Comparison of ENCODE assay signal across 16 cellular contexts in genomic region chr2:191009541-191010374, GRCh38. TPM values are rescaled to one million over a fixed set of nuclear protein-coding genes. Genes with fewer than 3 reads are reported as not detected.
DNase-seq lines count a peak whose midpoint lies in the region; ATAC-seq, FAIRE-seq and TF ChIP-seq lines count a peak whose summit lies in the region.
"Had no signal": no experiment of that assay in that cellular context is flagged by ENCODE, and none has a peak within 500 bp of the region (broad histone marks: within the 10 kb centered on the region; RNA-seq: fewer than 3 reads in every experiment).

No MANE protein-coding gene starts in this region.

- in situ Hi-C loops in GM12878 (cut with MboI): no loop called here

- H3K4me3 ChIP-seq in GM12878: peak overlapping the region; percentile 39
- H3K4me3 ChIP-seq: dorsolateral prefrontal cortex, left ventricle myocardium inferior had no signal

- CTCF ChIA-PET in GM12878 (lab: Yijun Ruan, JAX): interaction anchor here (0.9 to 2.1 kb wide), 3 partner anchors 9 to 40 kb away, joined by 3 to 6 read pairs (median 4); no protein-coding TSS in a partner anchor

- peaks cover 7% of the 10 kb centered on the region in 2 donors for H3K9me3 Mint-ChIP-seq in activated T-cell treated with anti-CD3 and anti-CD28 coated beads, Interleukin-2, amount 50 U/mL, for 72 hours
- H3K9me3 Mint-ChIP-seq in progenitor cell of endocrine pancreas (ENCODE audit: low read depth): no peaks in the 10 kb centered on the region
- H3K9me3 Mint-ChIP-seq: type B pancreatic cell had no signal

- no peak overlapping the region for H3K27ac ChIP-seq in GM12878 (ENCODE audit: control insufficient read depth, insufficient read depth)
- H3K27ac ChIP-seq: dorsolateral prefrontal cortex, left ventricle myocardium inferior had no signal

- peaks cover 12% of the 10 kb centered on the region; the same call in 2 of the 3 replicates for H3K9me3 ChIP-seq in GM12878 (replicated peaks; ENCODE audit: control insufficient read depth, insufficient read depth, low read length)
- H3K9me3 ChIP-seq: left ventricle myocardium inferior had no signal

- H3K36me3 ChIP-seq in GM12878 (ENCODE audit: control insufficient read depth in 2 of 2, insufficient read depth in 2 of 2, low read length in 1 of 2): peaks cover 13 to 56% of the 10 kb centered on the region in 2 experiments

- no TSS peak for BruUV-seq in GM12878 (replicated peaks; lab: Mats Ljungman, UMichigan)

- SMC1A ChIA-PET in GM12878 (lab: Charles Lee; ENCODE audit: uncharacterized antibody, unreplicated experiment): interaction anchor here (1.5 to 3.8 kb wide), 3 partner anchors 11 to 20 kb away, joined by 4 to 17 read pairs (median 16); no protein-coding TSS in a partner anchor

- no peaks in the 10 kb centered on the region for H3K27me3 ChIP-seq in GM12878 (replicated peaks in 1 of 2; ENCODE audit: control insufficient read depth in 2 of 2, insufficient read depth in 2 of 2, low read length in 1 of 2)
- H3K27me3 ChIP-seq: dorsolateral prefrontal cortex had no signal

- no peak for FAIRE-seq in GM12878 (lab: Jason Lieb, UNC)
- FAIRE-seq: HTR-8/SVneo had no signal

- no peak for ATAC-seq in activated T-cell treated with anti-CD3 and anti-CD28 coated beads, Interleukin-2, amount 50 U/mL, for 72 hours (replicated peaks in 1 of 2)
- no peak for ATAC-seq in GM12878
- no peak for ATAC-seq in HG03521 (IDR thresholded peaks at IDR 0.05; ENCODE audit: unreplicated experiment)
- no peak for ATAC-seq in esophagus mucosa

- peak overlapping the region; percentile 43 to 76 for H3K4me3 Mint-ChIP-seq in activated T-cell treated with anti-CD3 and anti-CD28 coated beads, Interleukin-2, amount 50 U/mL, for 72 hours
- peak overlapping the region; percentile 31 for H3K4me3 Mint-ChIP-seq in progenitor cell of endocrine pancreas (ENCODE audit: low read depth)
- H3K4me3 Mint-ChIP-seq: type B pancreatic cell had no signal

- no peak for TF ChIP-seq EP300 in GM12878 (IDR thresholded peaks at IDR 0.05; ENCODE audit: borderline replicate concordance in 1 of 2, control insufficient read depth in 1 of 2, low read depth in 2 of 2, low read length in 2 of 2)

- no peak overlapping the region for H3K9ac ChIP-seq in GM12878 (ENCODE audit: control insufficient read depth, insufficient read depth, low read length)

- RAD21 ChIA-PET in GM12878 (lab: Charles Lee; ENCODE audit: unreplicated experiment): interaction anchor here (1.0 to 1.1 kb wide), 2 partner anchors 10 to 15 kb away, joined by 3 read pairs; no protein-coding TSS in a partner anchor

- peaks cover 60% of the 10 kb centered on the region for H3K4me1 Mint-ChIP-seq in activated T-cell treated with anti-CD3 and anti-CD28 coated beads, Interleukin-2, amount 50 U/mL, for 72 hours (ENCODE audit: low read depth)
- H3K4me1 Mint-ChIP-seq in progenitor cell of endocrine pancreas (ENCODE audit: low read depth): peaks cover 18% of the 10 kb centered on the region

- no peaks in the 10 kb centered on the region for H3K27me3 Mint-ChIP-seq in activated T-cell treated with anti-CD3 and anti-CD28 coated beads, Interleukin-2, amount 50 U/mL, for 72 hours (ENCODE audit: low read depth)
- no peaks in the 10 kb centered on the region for H3K27me3 Mint-ChIP-seq in progenitor cell of endocrine pancreas
- H3K27me3 Mint-ChIP-seq: naive B cell, type B pancreatic cell had no signal

- H3K36me3 Mint-ChIP-seq in activated T-cell treated with anti-CD3 and anti-CD28 coated beads, Interleukin-2, amount 50 U/mL, for 72 hours (ENCODE audit: insufficient read depth in 2 of 2): peaks cover 26 to 60% of the 10 kb centered on the region in 2 donors
- H3K36me3 Mint-ChIP-seq in progenitor cell of endocrine pancreas (ENCODE audit: insufficient read depth): peaks cover 35% of the 10 kb centered on the region

- H4K20me1 ChIP-seq in GM12878 (ENCODE audit: control insufficient read depth, insufficient read depth): peaks cover 13% of the 10 kb centered on the region

- POLR2A ChIA-PET in GM12878 (lab: Charles Lee): interaction anchor here (0.6 to 5.7 kb wide), 3 partner anchors 10 to 159 kb away, joined by 3 to 75 read pairs (median 3); no protein-coding TSS in a partner anchor

- WGBS in GM12878 (ENCODE audit: insufficient coverage, insufficient replicate concordance, low lambda C conversion rate, missing lambda C conversion rate): 93% methylated on average over 4 of the region's 4 CpGs

- no peak for TF ChIP-seq POLR2A in GM12878 (IDR thresholded peaks at IDR 0.05; ENCODE audit: low read depth, low read length)

- peaks cover 9% of the 10 kb centered on the region for H3K4me1 ChIP-seq in GM12878 (ENCODE audit: control insufficient read depth, insufficient read depth, low read length)

- peaks cover 92% of the 10 kb centered on the region for H3K79me2 ChIP-seq in GM12878 (ENCODE audit: control insufficient read depth, insufficient read depth, low read length)

- H3K27ac Mint-ChIP-seq in activated T-cell treated with anti-CD3 and anti-CD28 coated beads, Interleukin-2, amount 50 U/mL, for 72 hours: peak overlapping the region; percentile 83
- H3K27ac Mint-ChIP-seq in progenitor cell of endocrine pancreas: no peak overlapping the region
- H3K27ac Mint-ChIP-seq: type B pancreatic cell had no signal

- intact Hi-C loops in GM12878 (cut with micrococcal nuclease; ENCODE audit: unreplicated experiment): loop anchor here (5.0 kb wide), 1 partner anchor 127 kb away; the partner anchor contains the start of gene GLS

- no peak for DNase-seq in activated T-cell treated with anti-CD3 and anti-CD28 coated beads, Interleukin-2, amount 50 U/mL, for 72 hours
- no peak for DNase-seq in activated T-cell treated with anti-CD3 and anti-CD28 coated beads, Interleukin-2, amount 50 U/mL, for 1 hour
- peak; percentile 27 for DNase-seq in LHCN-M2 (ENCODE audit: low read depth)
- no peak for DNase-seq in GM12878 (ENCODE audit: low read depth, low spot score)
- no peak for DNase-seq in progenitor cell of endocrine pancreas (ENCODE audit: low spot score, unreplicated experiment)
- no peak for DNase-seq in NCI-H2227 treated with DMSO at 0.1 percent for 48 hours (lab: John Stamatoyannopoulos, UW)
- DNase-seq: dorsolateral prefrontal cortex; left ventricle myocardium inferior; naive B cell; NCI-H1694 treated with DMSO at 0.1 percent for 48 hours; NCI-H510A; stimulated activated CD4-positive, alpha-beta T cell treated with anti-CD3 and anti-CD28 coated beads, Interleukin-4, amount 100 ng/mL, for 1 hour had no signal

- peak overlapping the region; percentile 64 for H3K4me2 ChIP-seq in GM12878 (ENCODE audit: control insufficient read depth, insufficient read depth)

- TF ChIP-seq CTCF in GM12878 (IDR thresholded peaks at IDR 0.05 in 2 of 3, conservative IDR thresholded peaks at IDR 0.05 in 1 of 3; ENCODE audit: control insufficient read depth in 2 of 3, extremely low read depth in 1 of 3, insufficient read depth in 1 of 3, low read depth in 3 of 3, low read length in 3 of 3) (no peak), progenitor cell of endocrine pancreas (IDR thresholded peaks at IDR 0.05; ENCODE audit: unreplicated experiment) (no peak)

- TF ChIP-seq RAD21 in GM12878 (IDR thresholded peaks at IDR 0.05; ENCODE audit: insufficient read depth, low read depth, low read length): no peak

- no peak overlapping the region for H2AFZ ChIP-seq in GM12878 (ENCODE audit: control insufficient read depth, low read depth, low read length)

TF ChIP-seq in GM12878, 131 proteins besides CTCF, POLR2A, EP300 and RAD21 (continues in another document):
- TF ChIP-seq CHD2 (IDR thresholded peaks at IDR 0.05; ENCODE audit: borderline replicate concordance, low read depth, low read length): no peak
- TF ChIP-seq POLR2AphosphoS5 (IDR thresholded peaks at IDR 0.05; ENCODE audit: low read length): peak; percentile 85
- peak; percentile 17; the same call in 1 of the 3 replicates for TF ChIP-seq POU2F2 (IDR thresholded peaks at IDR 0.05; ENCODE audit: borderline replicate concordance, low read depth, low read length)
- no peak for TF ChIP-seq PKNOX1 (IDR thresholded peaks at IDR 0.05)

RNA-seq across cellular contexts. Expression of gene STAT1, which starts 4.2 kb away (rescaled TPM):
- total RNA-seq in activated T-cell treated with anti-CD3 and anti-CD28 coated beads, Interleukin-2, amount 50 U/mL, for 72 hours: 100 to 1,000 TPM; 441 to 563 TPM
- 64.4 and 94.9 TPM in 2 replicates for total RNA-seq in LHCN-M2 (2014; rRNA removed)
- polyA plus RNA-seq in LHCN-M2 (2012): 66.1 TPM
- total RNA-seq in GM12878 (2013; cell fraction: nucleolus; rRNA removed): 234 and 236 TPM in 2 replicates
- total RNA-seq in GM12878 (2014; rRNA removed): 266 and 304 TPM in 2 replicates
- total RNA-seq in GM12878 (2014; rRNA removed; fragmentation: Illumina TruSeq; extraction: Trizol): 249 and 277 TPM in 2 replicates
- 309 and 336 TPM in 2 replicates for total RNA-seq in GM12878 (2021)
- 185 TPM for polyA plus RNA-seq in GM12878 (2011; ENCODE audit: low read depth)
- polyA plus RNA-seq in GM12878 (2011; rRNA removed): 398 and 422 TPM in 2 replicates
- 272 and 306 TPM in 2 replicates for polyA plus RNA-seq in GM12878 (2011; cell fraction: cytosol; rRNA removed)
- polyA plus RNA-seq in GM12878 (2011; cell fraction: nucleus; rRNA removed): 395 and 414 TPM in 2 replicates
- polyA plus RNA-seq in GM12878 (2012): 237 and 268 TPM in 2 replicates
- polyA plus RNA-seq in GM12878 (2014; fragmentation: Illumina TruSeq; extraction: Trizol): 337 and 410 TPM in 2 replicates
- polyA plus RNA-seq in GM12878 (2014; fragmentation: Nextera tagmentation; extraction: Ambion mirVana): 100 to 1,000 TPM in 1 of 2 experiments, 10 to 100 TPM in 1; 81.8 to 102 TPM
- polyA plus RNA-seq in GM12878 (2014; rRNA removed): 243 and 305 TPM in 2 replicates
- 100 to 1,000 TPM; 318 to 326 TPM for polyA plus RNA-seq in GM12878 (2016; fragmentation: Nextera tagmentation; extraction: Ambion mirVana)
- polyA minus RNA-seq in GM12878 (2011; rRNA and poly(A)+ RNA removed): 452 and 493 TPM in 2 replicates
- 179 and 200 TPM in 2 replicates for polyA minus RNA-seq in GM12878 (2011; cell fraction: cytosol; rRNA and poly(A)+ RNA removed)
- 391 and 520 TPM in 2 replicates for polyA minus RNA-seq in GM12878 (2011; cell fraction: nucleus; rRNA and poly(A)+ RNA removed)
- total RNA-seq in progenitor cell of endocrine pancreas: 264 and 274 TPM in 2 replicates
- total RNA-seq in esophagus mucosa: 51.0 TPM
